In the genomic region with DNA sequence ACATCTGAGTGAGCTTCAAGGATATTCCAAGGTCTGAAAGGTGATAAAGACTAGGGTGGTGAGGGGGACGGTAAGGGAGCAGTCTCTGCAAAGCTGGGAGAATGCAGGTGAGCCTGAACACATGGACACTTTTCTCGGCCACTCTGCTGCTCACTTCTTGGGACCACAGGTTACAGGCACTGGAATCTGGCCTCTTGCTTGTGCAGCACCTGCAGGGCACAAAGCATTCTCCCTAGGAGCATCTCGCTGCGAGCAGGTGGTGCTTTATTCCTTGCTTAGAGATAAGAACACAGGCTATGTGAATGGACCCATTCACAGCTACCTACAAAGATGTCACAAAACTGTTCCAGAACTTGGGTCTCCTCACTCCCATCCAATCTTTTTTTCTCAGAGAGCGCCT, we compare ENCODE assay signal across 16 cellular contexts.
A peak's percentile ranks its signal among the peaks of the same experiment; 100 is the strongest.
DNase-seq lines count a peak whose midpoint lies in the region; ATAC-seq and TF ChIP-seq lines count a peak whose summit lies in the region.
"Had no signal": no experiment of that assay in that cellular context is flagged by ENCODE, and none has a peak within 500 bp of the region (broad histone marks: within the 10 kb centered on the region; RNA-seq: fewer than 3 reads in every experiment).

No MANE protein-coding gene starts in this region.

- TF ChIP-seq CTCF in coronary artery (IDR thresholded peaks at IDR 0.05) (no peak), nephron progenitor cell (IDR thresholded peaks at IDR 0.05) (no peak), thyroid gland (IDR thresholded peaks at IDR 0.05) (no peak)

- WGBS in thyroid gland, 2 donors: 96 to 99% methylated on average over 5 of the region's 5 CpGs

- no peaks in the 10 kb centered on the region for H3K36me3 ChIP-seq in thyroid gland
- H3K36me3 ChIP-seq: BE2C had no signal

- peaks cover 14% of the 10 kb centered on the region for H3K36me3 Mint-ChIP-seq in nephron progenitor cell (ENCODE audit: low read depth)
- H3K36me3 Mint-ChIP-seq: CD4-positive, CD25-positive, alpha-beta regulatory T cell; CD8-positive, alpha-beta memory T cell had no signal

- ATAC-seq in GM19467 (IDR thresholded peaks at IDR 0.05; ENCODE audit: unreplicated experiment): no peak
- ATAC-seq: GM23338 had no signal

- H3K4me1 ChIP-seq in thyroid gland: peaks cover 10 to 30% of the 10 kb centered on the region in 2 donors
- H3K4me1 ChIP-seq: BE2C had no signal

- no peaks in the 10 kb centered on the region for H3K27me3 ChIP-seq in thyroid gland
- H3K27me3 ChIP-seq: BE2C had no signal

- H3K27ac Mint-ChIP-seq in nephron progenitor cell: peak overlapping the region; percentile 60
- H3K27ac Mint-ChIP-seq: CD4-positive, CD25-positive, alpha-beta regulatory T cell; CD8-positive, alpha-beta memory T cell; GM23338 had no signal

- peaks cover 50% of the 10 kb centered on the region for H3K4me1 Mint-ChIP-seq in nephron progenitor cell
- H3K4me1 Mint-ChIP-seq: CD4-positive, CD25-positive, alpha-beta regulatory T cell; CD8-positive, alpha-beta memory T cell had no signal

- H3K27ac ChIP-seq in coronary artery (no peak overlapping the region), thyroid gland (no peak overlapping the region)

- no peak for TF ChIP-seq POLR2A in thyroid gland (IDR thresholded peaks at IDR 0.05)

- no peaks in the 10 kb centered on the region for H3K9me3 ChIP-seq in thyroid gland
- H3K9me3 ChIP-seq: BE2C had no signal

- peaks cover 2% of the 10 kb centered on the region for H3K27me3 Mint-ChIP-seq in nephron progenitor cell (ENCODE audit: low read depth, poor library complexity)

- H3K4me3 ChIP-seq in coronary artery (no peak overlapping the region), thyroid gland (replicated peaks in 1 of 3) (no peak overlapping the region)
- H3K4me3 ChIP-seq: GM23338 had no signal

- DNase-seq in SK-N-DZ (ENCODE audit: low spot score): peak; percentile 91
- DNase-seq in coronary artery (ENCODE audit: low spot score): peak; percentile 1
- peak; percentile 51 for DNase-seq in islet precursor cell
- no peak for DNase-seq in nephron progenitor cell
- no peak for DNase-seq in thyroid gland
- no peak for DNase-seq in DMS53 treated with DMSO at 0.1 percent for 48 hours (lab: John Stamatoyannopoulos, UW; ENCODE audit: unreplicated experiment)
- DNase-seq: BE2C; C1 segment of cervical spinal cord; CD4-positive, CD25-positive, alpha-beta regulatory T cell; CD8-positive, alpha-beta memory T cell; COR-L47; DMS 273 treated with DMSO at 0.1 percent for 48 hours; DMS53; H9 had no signal

- H3K4me3 Mint-ChIP-seq in nephron progenitor cell: no peak overlapping the region
- H3K4me3 Mint-ChIP-seq: CD4-positive, CD25-positive, alpha-beta regulatory T cell; CD8-positive, alpha-beta memory T cell; GM23338; H9 had no signal

- peaks cover 22% of the 10 kb centered on the region for H3K9me3 Mint-ChIP-seq in nephron progenitor cell

- intact Hi-C loops in thyroid gland (cut with DNase I): no loop called here

Comparison
In these comparisons a context has a peak if more than half of its experiments do, and no peak if none do; other contexts are left out.
1. DNase-seq: peak in SK-N-DZ (single experiment), coronary artery (single experiment) and islet precursor cell (single experiment); none in nephron progenitor cell (single experiment), thyroid gland (0 of 2) and DMS53 treated with DMSO at 0.1 percent for 48 hours (single experiment).